Comparison of ENCODE assay signal across 9 cellular contexts in genomic region chr7:143375298-143376034, GRCh38. TPM values are rescaled to one million over a fixed set of nuclear protein-coding genes. Genes with fewer than 3 reads are reported as not detected.
DNase-seq lines count a peak whose midpoint lies in the region; ATAC-seq, FAIRE-seq and TF ChIP-seq lines count a peak whose summit lies in the region.
"Had no signal": no experiment of that assay in that cellular context is flagged by ENCODE, and none has a peak within 500 bp of the region (broad histone marks: within the 10 kb centered on the region; RNA-seq: fewer than 3 reads in every experiment).

No MANE protein-coding gene starts in this region.

- DNase-seq in stimulated activated naive CD4-positive, alpha-beta T cell (lab: John Stamatoyannopoulos, UW): peak in 5 of 6 experiments; percentile 11 to 56 (median 37)
- DNase-seq in stimulated activated naive CD4-positive, alpha-beta T cell treated with Interleukin-2 at 50 U/mL for 16 hours (lab: John Stamatoyannopoulos, UW): no peak
- DNase-seq in activated CD8-positive, alpha-beta memory T cell treated with anti-CD3 and anti-CD28 coated beads, Interleukin-2, amount 10 ng/mL, durations not matched to agents 7 days and 5 days: peak; percentile 75
- DNase-seq in kidney (peak; percentile 51), urothelium cell line (ENCODE audit: low spot score) (peak; percentile 8), hippocampal formation (lab: John Stamatoyannopoulos, UW) (no peak)

- H3K4me1 ChIP-seq in kidney (ENCODE audit: control insufficient read depth in 1 of 2, insufficient read depth in 1 of 2, low read depth in 1 of 2, low read length in 2 of 2): peaks cover 3 to 6% of the 10 kb centered on the region in 2 donors

- H3K27ac ChIP-seq in kidney (ENCODE audit: low read depth in 2 of 2, low read length in 2 of 2): no peak overlapping the region

- H3K27ac Mint-ChIP-seq in activated CD8-positive, alpha-beta memory T cell treated with anti-CD3 and anti-CD28 coated beads, Interleukin-2, amount 10 ng/mL, durations not matched to agents 7 days and 5 days: peak overlapping the region; percentile 91

- no peaks in the 10 kb centered on the region for H3K36me3 Mint-ChIP-seq in activated CD8-positive, alpha-beta memory T cell treated with anti-CD3 and anti-CD28 coated beads, Interleukin-2, amount 10 ng/mL, durations not matched to agents 7 days and 5 days

- H3K9me3 Mint-ChIP-seq in activated CD8-positive, alpha-beta memory T cell treated with anti-CD3 and anti-CD28 coated beads, Interleukin-2, amount 10 ng/mL, durations not matched to agents 7 days and 5 days (ENCODE audit: low read depth): no peaks in the 10 kb centered on the region

- H3K36me3 ChIP-seq in kidney (ENCODE audit: control insufficient read depth in 1 of 2, insufficient read depth in 2 of 2, low read length in 2 of 2): no peaks in the 10 kb centered on the region

- peak overlapping the region; percentile 18 for H3K4me3 Mint-ChIP-seq in activated CD8-positive, alpha-beta memory T cell treated with anti-CD3 and anti-CD28 coated beads, Interleukin-2, amount 10 ng/mL, durations not matched to agents 7 days and 5 days

- H3K4me1 Mint-ChIP-seq in activated CD8-positive, alpha-beta memory T cell treated with anti-CD3 and anti-CD28 coated beads, Interleukin-2, amount 10 ng/mL, durations not matched to agents 7 days and 5 days: peaks cover 73% of the 10 kb centered on the region

- no peak overlapping the region for H3K9ac ChIP-seq in kidney (ENCODE audit: low read length in 2 of 2)

- no peaks in the 10 kb centered on the region for H3K9me3 ChIP-seq in kidney (ENCODE audit: control insufficient read depth in 1 of 2, low read length in 2 of 2)

- no peak overlapping the region for H3K4me3 ChIP-seq in kidney (ENCODE audit: low read length in 2 of 2)

- ATAC-seq in activated CD8-positive, alpha-beta memory T cell treated with anti-CD3 and anti-CD28 coated beads, Interleukin-2, amount 10 ng/mL, durations not matched to agents 7 days and 5 days: peak; percentile 64
- no peak for ATAC-seq in GM21515 (IDR thresholded peaks at IDR 0.05; ENCODE audit: unreplicated experiment)
- ATAC-seq in HG03521 (IDR thresholded peaks at IDR 0.05; ENCODE audit: unreplicated experiment): no peak

- FAIRE-seq in kidney (lab: Jason Lieb, UNC): no peak
- FAIRE-seq in urothelium cell line (lab: Jason Lieb, UNC): no peak
- FAIRE-seq: keratinocyte had no signal

- H3K27me3 Mint-ChIP-seq in activated CD8-positive, alpha-beta memory T cell treated with anti-CD3 and anti-CD28 coated beads, Interleukin-2, amount 10 ng/mL, durations not matched to agents 7 days and 5 days: no peaks in the 10 kb centered on the region

- TF ChIP-seq CTCF in kidney (IDR thresholded peaks at IDR 0.05; ENCODE audit: borderline replicate concordance, extremely low read depth, insufficient read depth): no peak

- CTCF ChIA-PET in activated CD8-positive, alpha-beta memory T cell treated with anti-CD3 and anti-CD28 coated beads, Interleukin-2, amount 10 ng/mL, durations not matched to agents 7 days and 5 days (lab: Charles Lee): interaction anchor here (0.7 to 1.8 kb wide), 15 partner anchors 8 to 160 kb away, joined by 3 to 9 read pairs (median 4); no protein-coding TSS in a partner anchor

- intact Hi-C loops in kidney (cut with DNase I): no loop called here

RNA-seq across cellular contexts. Expression of gene ZYX, which starts 5.7 kb away (rescaled TPM):
- 100 to 1,000 TPM; 173 to 212 TPM for total RNA-seq in activated CD8-positive, alpha-beta memory T cell treated with anti-CD3 and anti-CD28 coated beads, Interleukin-2, amount 10 ng/mL, durations not matched to agents 7 days and 5 days
- 193 TPM for total RNA-seq in kidney
- polyA plus RNA-seq in kidney (ENCODE audit: insufficient read depth, low read depth, low replicate concordance): 50.1 TPM

RNA-seq across cellular contexts. Expression of gene FAM131B, which starts 13.0 kb away (rescaled TPM):
- total RNA-seq in activated CD8-positive, alpha-beta memory T cell treated with anti-CD3 and anti-CD28 coated beads, Interleukin-2, amount 10 ng/mL, durations not matched to agents 7 days and 5 days: 1 to 10 TPM; 2.3 to 2.6 TPM
- total RNA-seq in kidney: 0.82 TPM
- polyA plus RNA-seq in kidney (ENCODE audit: insufficient read depth, low read depth, low replicate concordance): 0.19 TPM

RNA-seq across cellular contexts. Expression of gene EPHA1, which starts 33.2 kb away (rescaled TPM):
- total RNA-seq in activated CD8-positive, alpha-beta memory T cell treated with anti-CD3 and anti-CD28 coated beads, Interleukin-2, amount 10 ng/mL, durations not matched to agents 7 days and 5 days: 1 to 10 TPM in 1 of 2 experiments, under 1 TPM in 1; 0.47 to 1.6 TPM
- 22.3 TPM for total RNA-seq in kidney
- 6.9 TPM for polyA plus RNA-seq in kidney (ENCODE audit: insufficient read depth, low read depth, low replicate concordance)

RNA-seq across cellular contexts. Expression of gene CLCN1, which starts 59.6 kb away (rescaled TPM):
- total RNA-seq in activated CD8-positive, alpha-beta memory T cell treated with anti-CD3 and anti-CD28 coated beads, Interleukin-2, amount 10 ng/mL, durations not matched to agents 7 days and 5 days: under 1 TPM; 0.09 TPM
- 0.35 TPM for total RNA-seq in kidney
- not detected for polyA plus RNA-seq in kidney (ENCODE audit: insufficient read depth, low read depth, low replicate concordance)
- polyA plus RNA-seq: keratinocyte had no signal

Comparison
In these comparisons a context has a peak if more than half of its experiments do, and no peak if none do; other contexts are left out.
1. DNase-seq: peak in stimulated activated naive CD4-positive, alpha-beta T cell (5 of 6), activated CD8-positive, alpha-beta memory T cell treated with anti-CD3 and anti-CD28 coated beads, Interleukin-2, amount 10 ng/mL, durations not matched to agents 7 days and 5 days (single experiment), kidney (single experiment) and urothelium cell line (single experiment); none in stimulated activated naive CD4-positive, alpha-beta T cell treated with Interleukin-2 at 50 U/mL for 16 hours (single experiment) and hippocampal formation (0 of 2).